Comparison of ENCODE assay signal across 16 cellular contexts in genomic region chr17:82278308-82278707, GRCh38. TPM values are rescaled to one million over a fixed set of nuclear protein-coding genes. Genes with fewer than 3 reads are reported as not detected.
"Had no signal": no experiment of that assay in that cellular context is flagged by ENCODE, and none has a peak within 500 bp of the region (broad histone marks: within the 10 kb centered on the region; RNA-seq: fewer than 3 reads in every experiment).

No MANE protein-coding gene starts in this region.

- H3K4me3 ChIP-seq: adrenal gland, esophagus squamous epithelium, upper lobe of left lung had no signal

- H3K36me3 Mint-ChIP-seq: natural killer cell treated with Interleukin-12 subunit alpha and Interleukin-12 subunit beta and Interleukin-15 and Interleukin-18, amount 100 ng/mL, for 72 hours had no signal

- H3K9me3 Mint-ChIP-seq: activated naive CD4-positive, alpha-beta T cell treated with anti-CD3 and anti-CD28 coated beads, Interleukin-2, amount 10 ng/mL, durations not matched to agents 7 days and 5 days; activated T-helper 17 cell treated with anti-CD3 and anti-CD28 coated beads, Interleukin-2, amount 50 U/mL, for 72 hours; natural killer cell treated with Interleukin-12 subunit alpha and Interleukin-12 subunit beta and Interleukin-15 and Interleukin-18, amount 100 ng/mL, for 72 hours; T-helper 1 cell treated with Interleukin-12 subunit alpha and Interleukin-12 subunit beta and Interleukin-4 antibody, amounts not matched to agents 30 μg/mL and 1 μg/mL, for 36 hours had no signal

- H3K9me3 ChIP-seq: adrenal gland, esophagus squamous epithelium, upper lobe of left lung had no signal

- ATAC-seq: activated CD8-positive, alpha-beta T cell treated with anti-CD3 and anti-CD28 coated beads, Interleukin-2, amount 10 ng/mL, durations not matched to agents 7 days and 5 days; activated T-helper 17 cell treated with anti-CD3 and anti-CD28 coated beads, Interleukin-2, amount 50 U/mL, for 72 hours; left lobe of liver; natural killer cell treated with Interleukin-12 subunit alpha and Interleukin-12 subunit beta and Interleukin-15 and Interleukin-18, amount 100 ng/mL, for 72 hours; SK-N-SH treated with all-trans-retinoic acid at 6 μM for 48 hours had no signal

- H3K27me3 Mint-ChIP-seq: activated T-helper 17 cell treated with anti-CD3 and anti-CD28 coated beads, Interleukin-2, amount 50 U/mL, for 72 hours; natural killer cell treated with Interleukin-12 subunit alpha and Interleukin-12 subunit beta and Interleukin-15 and Interleukin-18, amount 100 ng/mL, for 72 hours had no signal

- H3K27ac ChIP-seq: esophagus squamous epithelium had no signal

- H3K36me3 ChIP-seq: adrenal gland, esophagus squamous epithelium, upper lobe of left lung had no signal

- H3K4me3 Mint-ChIP-seq: activated CD8-positive, alpha-beta T cell treated with anti-CD3 and anti-CD28 coated beads, Interleukin-2, amount 10 ng/mL, durations not matched to agents 7 days and 5 days; activated naive CD4-positive, alpha-beta T cell treated with anti-CD3 and anti-CD28 coated beads, Interleukin-2, amount 10 ng/mL, durations not matched to agents 7 days and 5 days; activated T-helper 17 cell treated with anti-CD3 and anti-CD28 coated beads, Interleukin-2, amount 50 U/mL, for 72 hours; natural killer cell treated with Interleukin-12 subunit alpha and Interleukin-12 subunit beta and Interleukin-15 and Interleukin-18, amount 100 ng/mL, for 72 hours; T-helper 1 cell treated with Interleukin-12 subunit alpha and Interleukin-12 subunit beta and Interleukin-4 antibody, amounts not matched to agents 30 μg/mL and 1 μg/mL, for 36 hours had no signal

- DNase-seq: activated CD4-positive, alpha-beta T cell treated with anti-CD3 and anti-CD28 coated beads for 4 hours; activated CD8-positive, alpha-beta T cell treated with anti-CD3 and anti-CD28 coated beads, Interleukin-2, amount 10 ng/mL, durations not matched to agents 7 days and 5 days; activated naive CD4-positive, alpha-beta T cell treated with anti-CD3 and anti-CD28 coated beads, Interleukin-2, amount 10 ng/mL, durations not matched to agents 7 days and 5 days; adrenal gland; esophagus squamous epithelium; foreskin fibroblast; mesenchymal stem cell; stimulated activated CD4-positive, alpha-beta T cell treated with anti-CD3 and anti-CD28 coated beads, Interleukin-12 subunit alpha, Interleukin-12 subunit beta, amount 100 ng/mL, for 4 hours; stimulated activated naive CD4-positive, alpha-beta T cell; upper lobe of left lung had no signal

- H3K27me3 ChIP-seq: adrenal gland, esophagus squamous epithelium, upper lobe of left lung had no signal

- H3K27ac Mint-ChIP-seq: activated CD8-positive, alpha-beta T cell treated with anti-CD3 and anti-CD28 coated beads, Interleukin-2, amount 10 ng/mL, durations not matched to agents 7 days and 5 days; activated naive CD4-positive, alpha-beta T cell treated with anti-CD3 and anti-CD28 coated beads, Interleukin-2, amount 10 ng/mL, durations not matched to agents 7 days and 5 days; activated T-helper 17 cell treated with anti-CD3 and anti-CD28 coated beads, Interleukin-2, amount 50 U/mL, for 72 hours; natural killer cell treated with Interleukin-12 subunit alpha and Interleukin-12 subunit beta and Interleukin-15 and Interleukin-18, amount 100 ng/mL, for 72 hours; T-helper 1 cell treated with Interleukin-12 subunit alpha and Interleukin-12 subunit beta and Interleukin-4 antibody, amounts not matched to agents 30 μg/mL and 1 μg/mL, for 36 hours had no signal

RNA-seq across cellular contexts. Expression of gene CD7, which starts 39.1 kb away (rescaled TPM):
- total RNA-seq: dermis microvascular lymphatic vessel endothelial cell had no signal
